In the genomic region with DNA sequence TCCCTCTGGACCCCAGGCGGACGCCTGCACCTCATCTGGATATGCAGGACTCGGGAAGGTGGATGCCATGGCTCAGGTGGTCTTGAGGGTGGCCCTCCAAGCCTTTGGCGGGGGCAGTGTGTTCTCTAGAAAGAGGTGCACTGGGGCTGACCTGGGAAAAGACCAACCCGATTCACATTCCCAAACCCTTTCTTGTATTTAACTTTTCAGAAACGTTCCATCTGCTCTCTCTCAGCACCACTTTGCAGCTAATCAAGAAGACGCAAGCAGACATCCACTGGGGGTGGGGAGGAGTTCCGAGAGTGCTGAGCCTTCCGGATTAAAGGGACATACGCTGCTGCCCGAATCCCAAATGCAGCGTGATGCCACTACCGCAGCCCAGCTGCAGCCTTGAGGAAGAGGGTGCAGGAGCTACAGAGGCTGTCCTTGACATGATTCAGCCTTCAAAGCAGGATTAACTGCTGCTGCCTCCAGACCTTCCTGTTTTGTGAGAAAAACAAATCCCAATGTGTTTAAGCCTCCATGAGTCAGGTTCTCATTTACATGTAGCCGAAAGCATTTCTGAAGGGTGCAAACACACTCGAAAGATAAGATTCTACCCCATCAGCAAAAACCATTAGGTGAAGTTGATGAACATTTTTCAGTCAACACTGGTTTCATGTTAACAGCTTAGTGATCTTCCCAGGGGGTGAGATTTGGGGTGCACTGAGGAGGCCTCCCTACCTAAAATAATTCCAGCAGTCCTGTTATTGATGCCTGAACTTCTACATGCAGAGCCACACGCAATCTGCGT, we compare ENCODE assay signal across 11 cellular contexts. TPM values are rescaled to one million over a fixed set of nuclear protein-coding genes. Genes with fewer than 3 reads are reported as not detected.
DNase-seq lines count a peak whose midpoint lies in the region; ATAC-seq, FAIRE-seq and TF ChIP-seq lines count a peak whose summit lies in the region.
"Had no signal": no experiment of that assay in that cellular context is flagged by ENCODE, and none has a peak within 500 bp of the region (broad histone marks: within the 10 kb centered on the region; RNA-seq: fewer than 3 reads in every experiment).

No MANE protein-coding gene starts in this region.

- TF ChIP-seq CTCF in bronchial epithelial cell (IDR thresholded peaks at IDR 0.05; ENCODE audit: insufficient read depth, low read length, severe bottlenecking) (no peak), right lobe of liver (IDR thresholded peaks at IDR 0.05) (no peak)

- intact Hi-C loops in right lobe of liver (cut with DNase I) = no loop called here

- H3K36me3 ChIP-seq in bronchial epithelial cell (ENCODE audit: control insufficient read depth, insufficient read depth, low read length) (no peaks in the 10 kb centered on the region), right lobe of liver (no peaks in the 10 kb centered on the region)

- peak; percentile 93 for FAIRE-seq in bronchial epithelial cell (lab: Jason Lieb, UNC)

- no peak for TF ChIP-seq POLR2A in right lobe of liver (IDR thresholded peaks at IDR 0.05)

- peak; percentile 44 to 73 (median 54) for ATAC-seq in right lobe of liver

- H3K4me1 ChIP-seq in right lobe of liver = no peaks in the 10 kb centered on the region

- WGBS in right lobe of liver (ENCODE audit: insufficient coverage, low coverage, low lambda C conversion rate, missing lambda C conversion rate) = 15% methylated on average over 10 of the region's 17 CpGs

- H3K4me3 ChIP-seq in bronchial epithelial cell (ENCODE audit: low read depth, low read length) (no peak overlapping the region), right lobe of liver (no peak overlapping the region)

- H3K27ac ChIP-seq in right lobe of liver = no peak overlapping the region

- H3K9me3 ChIP-seq in right lobe of liver = no peaks in the 10 kb centered on the region

- peaks cover 3% of the 10 kb centered on the region for H3K27me3 ChIP-seq in bronchial epithelial cell (ENCODE audit: control insufficient read depth, insufficient read depth, low read length)
- H3K27me3 ChIP-seq in right lobe of liver = no peaks in the 10 kb centered on the region

- DNase-seq in AG08395 (ENCODE audit: low spot score) (peak; percentile 51), HT1080 (ENCODE audit: low read depth) (peak; percentile 62), bronchial epithelial cell (ENCODE audit: low read depth) (peak; percentile 86), right lobe of liver (no peak), NCI-H2196 (lab: John Stamatoyannopoulos, UW; ENCODE audit: unreplicated experiment) (no peak), amniotic stem cell (lab: John Stamatoyannopoulos, UW) (no peak), NCI-H1417 treated with DMSO at 0.1 percent for 48 hours (lab: John Stamatoyannopoulos, UW) (no peak), NCI-H1694 (lab: John Stamatoyannopoulos, UW) (no peak)
- DNase-seq: activated CD4-positive, alpha-beta T cell treated with anti-CD3 and anti-CD28 coated beads for 1 hour; DMS153; NCI-H446 had no signal

RNA-seq across cellular contexts. Expression of gene RBM17, which starts 40.0 kb away (rescaled TPM):
- total RNA-seq in HT1080 (2014; rRNA removed; shearing (Covaris generic)) = 46.4 and 49.6 TPM in 2 replicates
- 48.2 and 54.5 TPM in 2 replicates for polyA plus RNA-seq in HT1080 (2015; cell fraction: cytosol; rRNA removed)
- 95.8 and 118 TPM in 2 replicates for polyA plus RNA-seq in HT1080 (2015; cell fraction: nucleus; rRNA removed)
- total RNA-seq in bronchial epithelial cell (33.2 and 45.4 TPM in 2 replicates), right lobe of liver (10 to 100 TPM; 11.9 to 40.6 (median 28.1) TPM)

Comparison
In these comparisons a context has a peak if more than half of its experiments do, and no peak if none do; other contexts are left out.
1. DNase-seq: peak in AG08395 (single experiment), HT1080 (single experiment) and bronchial epithelial cell (single experiment); none in right lobe of liver (0 of 3), NCI-H2196 (single experiment), amniotic stem cell (single experiment), NCI-H1417 treated with DMSO at 0.1 percent for 48 hours (single experiment) and NCI-H1694 (single experiment).